Comparison of ENCODE assay signal across 8 cellular contexts in the genomic region with DNA sequence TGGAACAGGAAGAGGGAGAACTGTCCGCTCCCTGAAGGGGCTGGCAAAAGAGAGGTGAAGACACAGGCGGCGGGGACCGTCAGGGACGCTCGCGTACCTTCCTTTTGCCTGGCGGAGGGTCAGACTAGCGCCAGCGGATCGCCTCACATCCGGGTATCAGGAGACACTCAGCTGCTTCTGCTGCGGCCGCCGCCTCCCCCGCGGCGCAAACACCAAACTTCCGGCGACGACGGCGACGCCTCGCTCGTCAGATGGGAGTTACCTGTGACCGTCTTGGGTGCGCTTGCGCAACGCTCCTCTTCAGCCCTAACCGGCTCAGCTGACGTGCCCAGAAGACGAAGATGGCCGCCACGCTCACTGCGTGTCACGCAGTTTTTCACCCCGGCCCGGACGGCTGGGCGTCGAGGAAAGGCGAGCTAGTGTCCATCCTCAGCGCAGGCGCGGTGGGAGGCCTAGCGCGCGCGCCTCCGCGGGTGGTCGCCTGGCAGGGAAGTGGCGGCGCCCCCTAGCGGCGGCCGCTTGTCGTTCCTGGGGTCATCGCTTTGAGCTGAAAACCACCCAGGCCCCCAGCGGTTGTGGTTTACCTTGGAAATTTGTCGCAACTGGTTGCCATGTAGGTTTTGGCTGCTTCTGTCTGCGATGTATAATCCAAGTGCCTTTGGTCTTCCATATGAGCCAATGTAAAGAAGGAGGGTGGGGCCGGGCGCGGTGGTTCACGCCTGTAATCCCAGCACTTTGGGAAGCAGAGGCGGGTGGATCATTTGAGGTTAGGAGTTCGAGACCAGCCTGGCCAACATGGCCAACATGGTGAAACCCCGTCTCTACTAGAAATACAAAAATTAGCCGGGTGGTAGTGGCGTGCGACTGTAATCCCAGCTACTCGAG. TPM values are rescaled to one million over a fixed set of nuclear protein-coding genes. Genes with fewer than 3 reads are reported as not detected.
A peak's percentile ranks its signal among the peaks of the same experiment; 100 is the strongest.
DNase-seq lines count a peak whose midpoint lies in the region; ATAC-seq and TF ChIP-seq lines count a peak whose summit lies in the region.

A gene with protein sequence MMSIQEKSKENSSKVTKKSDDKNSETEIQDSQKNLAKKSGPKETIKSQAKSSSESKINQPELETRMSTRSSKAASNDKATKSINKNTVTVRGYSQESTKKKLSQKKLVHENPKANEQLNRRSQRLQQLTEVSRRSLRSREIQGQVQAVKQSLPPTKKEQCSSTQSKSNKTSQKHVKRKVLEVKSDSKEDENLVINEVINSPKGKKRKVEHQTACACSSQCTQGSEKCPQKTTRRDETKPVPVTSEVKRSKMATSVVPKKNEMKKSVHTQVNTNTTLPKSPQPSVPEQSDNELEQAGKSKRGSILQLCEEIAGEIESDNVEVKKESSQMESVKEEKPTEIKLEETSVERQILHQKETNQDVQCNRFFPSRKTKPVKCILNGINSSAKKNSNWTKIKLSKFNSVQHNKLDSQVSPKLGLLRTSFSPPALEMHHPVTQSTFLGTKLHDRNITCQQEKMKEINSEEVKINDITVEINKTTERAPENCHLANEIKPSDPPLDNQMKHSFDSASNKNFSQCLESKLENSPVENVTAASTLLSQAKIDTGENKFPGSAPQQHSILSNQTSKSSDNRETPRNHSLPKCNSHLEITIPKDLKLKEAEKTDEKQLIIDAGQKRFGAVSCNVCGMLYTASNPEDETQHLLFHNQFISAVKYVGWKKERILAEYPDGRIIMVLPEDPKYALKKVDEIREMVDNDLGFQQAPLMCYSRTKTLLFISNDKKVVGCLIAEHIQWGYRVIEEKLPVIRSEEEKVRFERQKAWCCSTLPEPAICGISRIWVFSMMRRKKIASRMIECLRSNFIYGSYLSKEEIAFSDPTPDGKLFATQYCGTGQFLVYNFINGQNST (minus strand): TSS at position 179 of the 885 bp plus-strand sequence. CDS start 25,861 bp downstream, outside the sequence.

- CTCF ChIA-PET in PC-3 (lab: Charles Lee) = interaction anchor here (0.5 to 1.9 kb wide), 16 partner anchors 12 to 483 kb away, joined by 3 to 9 read pairs (median 4); partner anchors contain the start of genes ABHD3, MIB1 and SNRPD1

- H3K27ac ChIP-seq in PC-3 (ENCODE audit: low read length) = peak within 1 kb of the TSS; percentile 94

- H3K4me3 ChIP-seq in Jurkat, Clone E6-1 (ENCODE audit: low read length) = peak within 1 kb of the TSS; percentile 93
- peak within 1 kb of the TSS; percentile 99 for H3K4me3 ChIP-seq in PC-3 (ENCODE audit: low read length)
- H3K4me3 ChIP-seq in mucosa of stomach (ENCODE audit: low read length) = peak within 1 kb of the TSS; percentile 99

- H3K9me3 ChIP-seq in PC-3 (ENCODE audit: low read length) (no peaks in the 10 kb centered on the region), mucosa of stomach (ENCODE audit: control insufficient read depth, low read length) (no peaks in the 10 kb centered on the region)

- POLR2A ChIA-PET in PC-3 (lab: Charles Lee; ENCODE audit: unreplicated experiment) = interaction anchor here (0.6 to 1.0 kb wide), 8 partner anchors 12 to 239 kb away, joined by 3 to 14 read pairs (median 4); partner anchors contain the start of gene SNRPD1

- H3K9ac ChIP-seq in PC-3 (ENCODE audit: low read length) (peak within 1 kb of the TSS; percentile 95), mucosa of stomach (ENCODE audit: low read length) (peak within 1 kb of the TSS; percentile 99)

- no peaks in the 10 kb centered on the region for H3F3A ChIP-seq in PC-3 (ENCODE audit: low read length, unreplicated experiment)

- H3K27me3 ChIP-seq in PC-3 (ENCODE audit: low read length) (no peaks in the 10 kb centered on the region), mucosa of stomach (ENCODE audit: control insufficient read depth, insufficient read depth, low read length) (no peaks in the 10 kb centered on the region)

- intact Hi-C loops in PC-3 (cut with micrococcal nuclease) = loop anchor here (2.0 kb wide), 1 partner anchor 14 kb away; no protein-coding TSS in a partner anchor

- peaks cover 14% of the 10 kb centered on the region for H3K4me1 ChIP-seq in PC-3 (ENCODE audit: insufficient read depth, low read length)
- H3K4me1 ChIP-seq in mucosa of stomach (ENCODE audit: control insufficient read depth, insufficient read depth, low read length) = peaks cover 18% of the 10 kb centered on the region

- no TSS peak for BruUV-seq in PC-3 (replicated peaks; lab: Mats Ljungman, UMichigan)

- peak within 1 kb of the TSS; percentile 98 for H3K4me2 ChIP-seq in PC-3 (ENCODE audit: low read length)

- H3K36me3 ChIP-seq in PC-3 (ENCODE audit: low read depth, low read length) (no peaks in the 10 kb centered on the region), mucosa of stomach (ENCODE audit: control insufficient read depth, insufficient read depth, low read length) (no peaks in the 10 kb centered on the region)

- ATAC-seq in GM21619 (IDR thresholded peaks at IDR 0.05; ENCODE audit: unreplicated experiment) (peak; percentile 79), PC-3 (peak; percentile 91)

- no peaks in the 10 kb centered on the region for H3K9me2 ChIP-seq in PC-3 (replicated peaks; ENCODE audit: low read length)

- peak; percentile 80 for TF ChIP-seq CTCF in PC-3 (conservative IDR thresholded peaks at IDR 0.05; ENCODE audit: low read depth, low read length)

- peaks cover 44% of the 10 kb centered on the region for H3K79me2 ChIP-seq in PC-3 (ENCODE audit: low read length)

- no peaks in the 10 kb centered on the region; the same call in 1 of the 2 replicates for H4K20me1 ChIP-seq in PC-3 (ENCODE audit: low read length)

- peak within 1 kb of the TSS; percentile 79 for H2AFZ ChIP-seq in PC-3 (ENCODE audit: low read length)

- peak; percentile 96 for DNase-seq in DMS79 (lab: John Stamatoyannopoulos, UW)
- peak; percentile 95 for DNase-seq in Jurkat, Clone E6-1 (ENCODE audit: low read depth, low spot score)
- DNase-seq in PC-3 = peak; percentile 98
- DNase-seq in activated T-cell treated with anti-CD3 and anti-CD28 coated beads, Interleukin-2, amount 50 U/mL, for 1 hour = peak; percentile 93
- peak; percentile 99 for DNase-seq in erythroblast (lab: John Stamatoyannopoulos, UW)
- peak; percentile 82 to 88 for DNase-seq in stimulated activated CD8-positive, alpha-beta memory T cell treated with anti-CD3 and anti-CD28 coated beads, Interleukin-7, amount 100 ng/mL, for 1 hour (ENCODE audit: low read depth in 2 of 2)

- peak; percentile 99 for TF ChIP-seq POLR2A in erythroblast (IDR thresholded peaks at IDR 0.05; ENCODE audit: low read length)

RNA-seq across cellular contexts. Expression of the gene that starts here (rescaled TPM):
- 13.7 TPM for polyA plus RNA-seq in Jurkat, Clone E6-1 (2012; ENCODE audit: insufficient read depth, insufficient read length)
- 17.0 and 17.5 TPM in 2 replicates for total RNA-seq in PC-3 (2014; rRNA removed)

Comparison
In these comparisons a context has a peak if more than half of its experiments do, and no peak if none do; other contexts are left out.
1. Peak in every context shown above with its lines: DNase-seq, ATAC-seq, H3K4me3 ChIP-seq and H3K27ac ChIP-seq.